8 cellular contexts compared by ENCODE assay signal in the genomic region with DNA sequence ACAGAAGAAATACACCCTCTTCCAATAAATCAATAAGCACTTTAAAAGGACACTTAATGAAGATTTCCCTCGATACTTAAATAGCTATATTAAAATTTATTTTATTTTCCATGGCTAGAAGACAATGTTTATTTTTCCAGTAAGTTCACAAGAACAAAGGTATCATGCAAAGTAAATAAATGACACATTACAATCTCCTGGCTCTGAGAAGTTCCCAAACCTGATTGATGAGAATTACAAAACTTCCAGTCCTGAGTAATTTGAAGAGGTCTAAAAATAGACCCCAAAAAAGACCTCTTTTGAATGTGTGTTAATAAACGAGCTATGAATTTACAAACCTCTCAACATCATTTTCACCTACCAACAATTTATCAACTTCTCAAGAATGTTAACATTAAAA. TPM values are rescaled to one million over a fixed set of nuclear protein-coding genes. Genes with fewer than 3 reads are reported as not detected.
DNase-seq lines count a peak whose midpoint lies in the region; ATAC-seq and TF ChIP-seq lines count a peak whose summit lies in the region.

No MANE protein-coding gene starts in this region.

- DNase-seq in CD4-positive, alpha-beta T cell: no peak
- DNase-seq in LNCaP clone FGC (ENCODE audit: low read depth) (peak; percentile 82), colonic mucosa (no peak), NCI-H526 (lab: John Stamatoyannopoulos, UW) (no peak), AG08395 (ENCODE audit: low spot score) (no peak)
- DNase-seq in naive thymus-derived CD8-positive, alpha-beta T cell: no peak

- no peaks in the 10 kb centered on the region for H3K4me1 ChIP-seq in colonic mucosa

- peaks cover 22% of the 10 kb centered on the region for H3K36me3 Mint-ChIP-seq in CD4-positive, alpha-beta T cell (ENCODE audit: low read depth)
- H3K36me3 Mint-ChIP-seq in naive thymus-derived CD8-positive, alpha-beta T cell: peaks cover 0 to 4% (median 0%) of the 10 kb centered on the region in 3 donors

- H3K27me3 Mint-ChIP-seq in CD4-positive, alpha-beta T cell: no peaks in the 10 kb centered on the region
- H3K27me3 Mint-ChIP-seq in naive thymus-derived CD8-positive, alpha-beta T cell: no peaks in the 10 kb centered on the region

- intact Hi-C loops in CD4-positive, alpha-beta T cell (cut with DNase I, micrococcal nuclease): loop anchor here in 1 of 2 experiments (5.0 to 10.0 kb wide), 3 partner anchors 51 to 129 kb away; a partner anchor contains a TSS
- intact Hi-C loops in colonic mucosa (cut with DNase I): loop anchor here (5.0 kb wide), 1 partner anchor 51 kb away; a partner anchor contains a TSS

- peak overlapping the region; percentile 89 for H3K27ac Mint-ChIP-seq in CD4-positive, alpha-beta T cell
- peak overlapping the region in 4 of 10 donors; percentile 95 to 97 (median 96) for H3K27ac Mint-ChIP-seq in naive thymus-derived CD8-positive, alpha-beta T cell

- H3K4me3 ChIP-seq in LNCaP clone FGC (ENCODE audit: low read depth, low read length): peak overlapping the region; percentile 68
- peak overlapping the region; percentile 85 for H3K4me3 ChIP-seq in colonic mucosa

- no peak for TF ChIP-seq CTCF in CD4-positive, alpha-beta T cell (IDR thresholded peaks at IDR 0.05)
- TF ChIP-seq CTCF in LNCaP clone FGC (IDR thresholded peaks at IDR 0.05; ENCODE audit: control insufficient read depth, extremely low read depth, insufficient read depth): no peak
- TF ChIP-seq CTCF in colonic mucosa (IDR thresholded peaks at IDR 0.05): no peak

- H3K27me3 ChIP-seq in CD4-positive, alpha-beta T cell (ENCODE audit: control insufficient read depth, insufficient read depth, low read length): no peaks in the 10 kb centered on the region
- H3K27me3 ChIP-seq in colonic mucosa: no peaks in the 10 kb centered on the region

- peak overlapping the region; percentile 100 for H3K4me3 Mint-ChIP-seq in CD4-positive, alpha-beta T cell
- peak overlapping the region; percentile 42 to 100 (median 99) for H3K4me3 Mint-ChIP-seq in naive thymus-derived CD8-positive, alpha-beta T cell

- no peaks in the 10 kb centered on the region for H3K9me3 ChIP-seq in CD4-positive, alpha-beta T cell (ENCODE audit: control insufficient read depth, low read length)
- H3K9me3 ChIP-seq in colonic mucosa: no peaks in the 10 kb centered on the region

- CTCF ChIA-PET in CD4-positive, alpha-beta T cell (lab: Charles Lee): interaction anchor here (2.0 kb wide), 1 partner anchor 211 kb away, joined by 4 read pairs; no protein-coding TSS in a partner anchor

- H3K36me3 ChIP-seq in colonic mucosa: no peaks in the 10 kb centered on the region

- ATAC-seq in CD4-positive, alpha-beta T cell (ENCODE audit: poor library complexity): no peak
- no peak for ATAC-seq in naive thymus-derived CD8-positive, alpha-beta T cell
- ATAC-seq in GM21529 (IDR thresholded peaks at IDR 0.05; ENCODE audit: unreplicated experiment): no peak
- no peak for ATAC-seq in HG03432 (IDR thresholded peaks at IDR 0.05; ENCODE audit: unreplicated experiment)

- peak overlapping the region in 1 of 2 donors; percentile 94 for H3K9ac ChIP-seq in colonic mucosa (ENCODE audit: low read depth in 2 of 2, low read length in 2 of 2)

- H3K9me3 Mint-ChIP-seq in CD4-positive, alpha-beta T cell: no peaks in the 10 kb centered on the region
- H3K9me3 Mint-ChIP-seq in naive thymus-derived CD8-positive, alpha-beta T cell: no peaks in the 10 kb centered on the region

- peaks cover 44% of the 10 kb centered on the region for H3K4me1 Mint-ChIP-seq in CD4-positive, alpha-beta T cell (ENCODE audit: low read depth)
- peaks cover 6 to 50% (median 36%) of the 10 kb centered on the region in 4 donors for H3K4me1 Mint-ChIP-seq in naive thymus-derived CD8-positive, alpha-beta T cell

- H3K27ac ChIP-seq in CD4-positive, alpha-beta T cell (ENCODE audit: low read depth, low read length): no peak overlapping the region
- H3K27ac ChIP-seq in colonic mucosa: peak overlapping the region; percentile 95

- POLR2A ChIA-PET in CD4-positive, alpha-beta T cell (lab: Charles Lee): interaction anchor here (2.4 kb wide), 1 partner anchor 134 kb away, joined by 11 read pairs; a partner anchor contains a TSS
- POLR2A ChIA-PET in naive thymus-derived CD8-positive, alpha-beta T cell (lab: Charles Lee): no interaction called here

RNA-seq across cellular contexts. Expression of a gene that starts 1.5 kb away (rescaled TPM):
- total RNA-seq in CD4-positive, alpha-beta T cell: 10 to 100 TPM in 1 of 2 experiments, 1 to 10 TPM in 1; 8.6 to 12.2 TPM
- 10 to 100 TPM; 31.7 to 44.1 TPM for total RNA-seq in colonic mucosa
- 10 to 100 TPM; 26.8 to 27.4 TPM for total RNA-seq in naive thymus-derived CD8-positive, alpha-beta T cell
- polyA plus RNA-seq in naive thymus-derived CD8-positive, alpha-beta T cell: 10 to 100 TPM in 1 of 3 donors, 1 to 10 TPM in 2; 7.6 to 11.1 (median 9.0) TPM

RNA-seq across cellular contexts. Expression of a gene that starts 2.1 kb away (rescaled TPM):
- total RNA-seq in CD4-positive, alpha-beta T cell: 1 to 10 TPM; 2.0 to 2.6 TPM
- 1 to 10 TPM; 6.7 to 6.9 TPM for total RNA-seq in colonic mucosa
- 10 to 100 TPM in 1 of 2 experiments, 1 to 10 TPM in 1; 9.2 to 11.6 TPM for total RNA-seq in naive thymus-derived CD8-positive, alpha-beta T cell
- polyA plus RNA-seq in naive thymus-derived CD8-positive, alpha-beta T cell: 1 to 10 TPM; 4.1 to 4.4 (median 4.4) TPM

RNA-seq across cellular contexts. Expression of a gene that starts 49.7 kb away (rescaled TPM):
- total RNA-seq in CD4-positive, alpha-beta T cell: 1 to 10 TPM; 1.1 to 1.3 TPM
- 10 to 100 TPM; 11.1 to 12.9 TPM for total RNA-seq in colonic mucosa
- 1 to 10 TPM; 1.9 to 3.3 TPM for total RNA-seq in naive thymus-derived CD8-positive, alpha-beta T cell
- polyA plus RNA-seq in naive thymus-derived CD8-positive, alpha-beta T cell: under 1 TPM; 0.25 to 0.96 (median 0.64) TPM
